Comparison of ENCODE assay signal across 1 cellular context in the genomic region with DNA sequence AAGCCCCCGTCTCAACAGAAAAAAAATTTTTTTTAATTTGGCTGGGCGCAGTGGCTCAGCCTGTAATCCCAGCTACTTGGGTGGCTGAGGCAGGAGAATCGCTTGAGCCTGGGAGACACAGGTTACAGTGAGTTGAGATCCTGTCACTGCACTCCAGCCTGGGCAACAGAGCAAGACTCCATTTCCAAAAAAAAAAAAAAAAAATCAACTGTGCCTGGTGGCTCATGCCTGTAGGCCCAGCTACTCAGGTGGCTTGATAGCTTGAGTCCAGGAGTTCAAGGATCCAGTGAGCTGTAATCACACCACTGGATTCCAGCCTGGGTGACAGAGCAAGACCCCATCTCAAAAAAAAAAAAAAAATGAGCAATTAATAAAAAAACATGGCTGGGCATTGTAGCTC.
TF ChIP-seq lines count a peak whose summit lies in the region.

No MANE protein-coding gene starts in this region.

TF ChIP-seq in HEK293, 187 proteins besides CTCF, POLR2A, EP300 and RAD21 (continued from another document):
- TF ChIP-seq ZBTB11 (tag by site-specific recombination; conservative IDR thresholded peaks at IDR 0.05; ENCODE audit: low read depth) (no peak), ZNF555 (tag by site-specific recombination; conservative IDR thresholded peaks at IDR 0.05) (no peak), ZFP37 (tag by site-specific recombination; IDR thresholded peaks at IDR 0.05) (no peak)
